ENCODE assay signal across 11 cellular contexts in genomic region chr11:69654660-69655478, GRCh38. TPM values are rescaled to one million over a fixed set of nuclear protein-coding genes. Genes with fewer than 3 reads are reported as not detected.
DNase-seq lines count a peak whose midpoint lies in the region; FAIRE-seq lines count a peak whose summit lies in the region.
"Had no signal": no experiment of that assay in that cellular context is flagged by ENCODE, and none has a peak within 500 bp of the region (broad histone marks: within the 10 kb centered on the region; RNA-seq: fewer than 3 reads in every experiment).

No MANE protein-coding gene starts in this region.

- H3K9ac ChIP-seq in GM23248: no peak overlapping the region

- DNase-seq in 8988T (peak; percentile 66), GM23248 (peak; percentile 70), RCC 7860 (ENCODE audit: low spot score) (peak; percentile 82), hepatic stellate cell (ENCODE audit: low spot score) (peak; percentile 64), NCI-H446 (lab: John Stamatoyannopoulos, UW) (no peak), HAP-1 (ENCODE audit: low spot score in 2 of 2) (no peak)
- no peak for DNase-seq in stimulated activated CD8-positive, alpha-beta memory T cell treated with anti-CD3 and anti-CD28 coated beads, Interleukin-4, amount 100 ng/mL, for 48 hours
- DNase-seq in activated CD4-positive, alpha-beta T cell treated with anti-CD3 and anti-CD28 coated beads, Interleukin-2, amount 50 U/mL, for 1 hour: no peak
- DNase-seq: hypothalamus, KBM-7 had no signal

- peaks cover 43% of the 10 kb centered on the region for H3K36me3 ChIP-seq in GM23248 (ENCODE audit: low read depth)
- H3K36me3 ChIP-seq in HAP-1 (replicated peaks): no peaks in the 10 kb centered on the region

- peak overlapping the region; percentile 9 for H3K27ac ChIP-seq in GM23248

- 42 to 43% methylated on average over 27 of the region's 27 CpGs for WGBS in GM23248 (ENCODE audit: low coverage in 1 of 2, low lambda C conversion rate in 2 of 2, missing lambda C conversion rate in 2 of 2), 2 experiments

- H3K4me2 ChIP-seq in GM23248 (ENCODE audit: unreplicated experiment): no peak overlapping the region

- H3K27me3 ChIP-seq in GM23248 (replicated peaks; ENCODE audit: insufficient read depth) (no peaks in the 10 kb centered on the region), HAP-1 (ENCODE audit: low read depth) (no peaks in the 10 kb centered on the region)

- peaks cover 11% of the 10 kb centered on the region for H4K20me1 ChIP-seq in GM23248 (ENCODE audit: insufficient read depth)

- H3K9me2 ChIP-seq in GM23248 (ENCODE audit: insufficient read depth): no peaks in the 10 kb centered on the region

- peaks cover 11% of the 10 kb centered on the region for H3K79me2 ChIP-seq in GM23248 (ENCODE audit: insufficient read depth)

- peak; percentile 74 for FAIRE-seq in RCC 7860 (lab: Jason Lieb, UNC)

- H3K4me3 ChIP-seq in GM23248 (no peak overlapping the region), HAP-1 (no peak overlapping the region)

- no peak overlapping the region for H2AFZ ChIP-seq in GM23248

- peaks cover 61% of the 10 kb centered on the region for H3F3A ChIP-seq in GM23248 (ENCODE audit: insufficient read depth)

- in situ Hi-C loops in GM23248 (cut with MboI) (loop anchor here (5.0 kb wide), 1 partner anchor 548 kb away; no protein-coding TSS in a partner anchor), HAP-1 (cut with MboI; ENCODE audit: low sequenced_read_pairs) (loop anchor here (25.0 kb wide), 1 partner anchor 1393 kb away; the partner anchor contains the start of gene C11orf24)

- no peaks in the 10 kb centered on the region for H3K4me1 ChIP-seq in GM23248 (ENCODE audit: insufficient read depth)
- peaks cover 11% of the 10 kb centered on the region for H3K4me1 ChIP-seq in HAP-1

- H3K9me3 ChIP-seq in GM23248 (ENCODE audit: low read depth) (no peaks in the 10 kb centered on the region), HAP-1 (no peaks in the 10 kb centered on the region)

RNA-seq across cellular contexts. Expression of gene CCND1, which starts 13.9 kb away (rescaled TPM):
- 684 and 695 TPM in 2 replicates for total RNA-seq in GM23248 (2014; rRNA removed; shearing (Covaris generic))
- 1,097 and 1,184 TPM in 2 replicates for polyA plus RNA-seq in GM23248 (2016; fragmentation: Nextera tagmentation; extraction: Ambion mirVana)

RNA-seq across cellular contexts. Expression of gene LTO1, which starts 20.3 kb away (rescaled TPM):
- 20.6 and 37.3 TPM in 2 replicates for total RNA-seq in GM23248 (2014; rRNA removed; shearing (Covaris generic))
- polyA plus RNA-seq in GM23248 (2016; fragmentation: Nextera tagmentation; extraction: Ambion mirVana): 25.5 and 26.2 TPM in 2 replicates

RNA-seq across cellular contexts. Expression of gene FGF19, which starts 49.0 kb away (rescaled TPM):
- total RNA-seq in GM23248 (2014; rRNA removed; shearing (Covaris generic)): not detected in 2 replicates
- not detected in 2 replicates for polyA plus RNA-seq in GM23248 (2016; fragmentation: Nextera tagmentation; extraction: Ambion mirVana)
- total RNA-seq: CD8-positive, alpha-beta memory T cell had no signal
- polyA plus RNA-seq: CD8-positive, alpha-beta memory T cell had no signal

Comparison
In these comparisons a context has a peak if more than half of its experiments do, and no peak if none do; other contexts are left out.
1. DNase-seq: peak in 8988T (single experiment), GM23248 (single experiment), RCC 7860 (single experiment) and hepatic stellate cell (single experiment); none in NCI-H446 (0 of 2), HAP-1 (0 of 2), stimulated activated CD8-positive, alpha-beta memory T cell treated with anti-CD3 and anti-CD28 coated beads, Interleukin-4, amount 100 ng/mL, for 48 hours (single experiment) and activated CD4-positive, alpha-beta T cell treated with anti-CD3 and anti-CD28 coated beads, Interleukin-2, amount 50 U/mL, for 1 hour (single experiment).